ENCODE assay signal across 35 cellular contexts in genomic region chr4:8461616-8462015, GRCh38.
"Had no signal": no experiment of that assay in that cellular context is flagged by ENCODE, and none has a peak within 500 bp of the region (broad histone marks: within the 10 kb centered on the region; RNA-seq: fewer than 3 reads in every experiment).

No MANE protein-coding gene starts in this region.

- H3K4me3 ChIP-seq: ascending aorta, body of pancreas, breast epithelium, Peyer's patch, SJSA1 had no signal

- H3K9me3 Mint-ChIP-seq: activated CD4-positive, alpha-beta T cell treated with anti-CD3 and anti-CD28 coated beads, Interleukin-2, amount 10 ng/mL, durations not matched to agents 24 days and 14 days; activated CD8-positive, alpha-beta T cell treated with anti-CD3 and anti-CD28 coated beads for 36 hours; activated naive CD4-positive, alpha-beta T cell treated with anti-CD3 and anti-CD28 coated beads, Interleukin-2, amount 50 U/mL, for 24 hours; activated naive CD8-positive, alpha-beta T cell treated with anti-CD3 and anti-CD28 coated beads, Interleukin-2, amount 10 ng/mL, durations not matched to agents 7 days and 5 days; activated T-helper 2 cell treated with anti-CD3 and anti-CD28 coated beads, Interferon-gamma antibody, Interleukin-2, Interleukin-4, amounts not matched to agents 10 μg/mL and 5 μg/mL and 100 μg/mL, durations not matched to agents 14 hours and 24 hours and 36 hours; T-helper 1 cell treated with Interleukin-12 subunit alpha and Interleukin-12 subunit beta and Interleukin-4 antibody, amounts not matched to agents 30 μg/mL and 1 μg/mL, for 36 hours; T-helper 2 cell treated with Interferon-gamma antibody and Interleukin-4, amounts not matched to agents 5 μg/mL and 100 μg/mL, for 36 hours had no signal

- H3K9ac ChIP-seq: KMS-11, SK-N-SH had no signal

- H3K27me3 ChIP-seq: ascending aorta, body of pancreas, breast epithelium, Peyer's patch, SJSA1 had no signal

- H3K4me1 ChIP-seq: ascending aorta, body of pancreas, breast epithelium, Peyer's patch, SJSA1 had no signal

- H3K27ac ChIP-seq: ascending aorta, body of pancreas, breast epithelium, KMS-11, Peyer's patch, SJSA1 had no signal

- H3K27me3 Mint-ChIP-seq: activated CD4-positive, alpha-beta T cell treated with anti-CD3 and anti-CD28 coated beads, Interleukin-2, amount 10 ng/mL, durations not matched to agents 24 days and 14 days; activated CD8-positive, alpha-beta T cell treated with anti-CD3 and anti-CD28 coated beads for 36 hours; activated naive CD4-positive, alpha-beta T cell treated with anti-CD3 and anti-CD28 coated beads, Interleukin-2, amount 50 U/mL, for 24 hours; activated naive CD8-positive, alpha-beta T cell treated with anti-CD3 and anti-CD28 coated beads, Interleukin-2, amount 10 ng/mL, durations not matched to agents 7 days and 5 days had no signal

- DNase-seq: activated CD4-positive, alpha-beta T cell treated with anti-CD3 and anti-CD28 coated beads, Interleukin-2, amount 10 ng/mL, durations not matched to agents 24 days and 14 days; activated CD4-positive, alpha-beta T cell treated with anti-CD3 and anti-CD28 coated beads, Interleukin-2, amount 50 U/mL, for 4 hours; activated CD8-positive, alpha-beta T cell treated with anti-CD3 and anti-CD28 coated beads for 36 hours; activated gamma-delta T cell; activated naive CD4-positive, alpha-beta T cell treated with Interleukin-2 at 50 U/mL for 16 hours; activated naive CD8-positive, alpha-beta T cell treated with anti-CD3 and anti-CD28 coated beads, Interleukin-2, amount 10 ng/mL, durations not matched to agents 7 days and 5 days; activated T-cell treated with anti-CD3 and anti-CD28 coated beads, Interleukin-2, amount 50 U/mL, for 1 hour; amygdala; body of pancreas; MM.1S; MV-4-11; NCI-H1092; NCI-H1436 treated with DMSO at 0.1 percent for 48 hours; NCI-H187; NCI-H2029 treated with DMSO at 0.1 percent for 48 hours; NCI-H2107; NCI-H2171; NCI-H510A; NCI-H526; NCI-H748 treated with DMSO at 0.1 percent for 48 hours; NK-92 treated with Interleukin-12 subunit alpha and Interleukin-12 subunit beta, amount 100 ng/mL, for 24 hours; PC-3; Peyer's patch; RPMI8226; SHP77 treated with DMSO at 0.1 percent for 48 hours; SK-N-SH had no signal

- H3K36me3 ChIP-seq: breast epithelium, SJSA1 had no signal

- H3K36me3 Mint-ChIP-seq: activated naive CD8-positive, alpha-beta T cell treated with anti-CD3 and anti-CD28 coated beads, Interleukin-2, amount 10 ng/mL, durations not matched to agents 7 days and 5 days had no signal

- H3K27ac Mint-ChIP-seq: activated CD4-positive, alpha-beta T cell treated with anti-CD3 and anti-CD28 coated beads, Interleukin-2, amount 10 ng/mL, durations not matched to agents 24 days and 14 days; activated CD8-positive, alpha-beta T cell treated with anti-CD3 and anti-CD28 coated beads for 36 hours; activated naive CD4-positive, alpha-beta T cell treated with anti-CD3 and anti-CD28 coated beads, Interleukin-2, amount 50 U/mL, for 24 hours; activated naive CD8-positive, alpha-beta T cell treated with anti-CD3 and anti-CD28 coated beads, Interleukin-2, amount 10 ng/mL, durations not matched to agents 7 days and 5 days; activated T-helper 2 cell treated with anti-CD3 and anti-CD28 coated beads, Interferon-gamma antibody, Interleukin-2, Interleukin-4, amounts not matched to agents 10 μg/mL and 5 μg/mL and 100 μg/mL, durations not matched to agents 14 hours and 24 hours and 36 hours; T-helper 1 cell treated with Interleukin-12 subunit alpha and Interleukin-12 subunit beta and Interleukin-4 antibody, amounts not matched to agents 30 μg/mL and 1 μg/mL, for 36 hours; T-helper 2 cell treated with Interferon-gamma antibody and Interleukin-4, amounts not matched to agents 5 μg/mL and 100 μg/mL, for 36 hours had no signal

- H3K4me2 ChIP-seq: KMS-11, SK-N-SH had no signal

- H3K9me3 ChIP-seq: ascending aorta, body of pancreas, breast epithelium, Peyer's patch, SJSA1, SK-N-SH had no signal

- ATAC-seq: activated CD8-positive, alpha-beta T cell treated with anti-CD3 and anti-CD28 coated beads for 36 hours; body of pancreas; PC-3 had no signal

- H3K4me1 Mint-ChIP-seq: activated naive CD4-positive, alpha-beta T cell treated with anti-CD3 and anti-CD28 coated beads, Interleukin-2, amount 50 U/mL, for 24 hours; activated naive CD8-positive, alpha-beta T cell treated with anti-CD3 and anti-CD28 coated beads, Interleukin-2, amount 10 ng/mL, durations not matched to agents 7 days and 5 days had no signal

- FAIRE-seq: TTC549 had no signal

- H3K4me3 Mint-ChIP-seq: activated CD4-positive, alpha-beta T cell treated with anti-CD3 and anti-CD28 coated beads, Interleukin-2, amount 10 ng/mL, durations not matched to agents 24 days and 14 days; activated CD8-positive, alpha-beta T cell treated with anti-CD3 and anti-CD28 coated beads for 36 hours; activated naive CD4-positive, alpha-beta T cell treated with anti-CD3 and anti-CD28 coated beads, Interleukin-2, amount 50 U/mL, for 24 hours; activated naive CD8-positive, alpha-beta T cell treated with anti-CD3 and anti-CD28 coated beads, Interleukin-2, amount 10 ng/mL, durations not matched to agents 7 days and 5 days; T-helper 1 cell treated with Interleukin-12 subunit alpha and Interleukin-12 subunit beta and Interleukin-4 antibody, amounts not matched to agents 30 μg/mL and 1 μg/mL, for 36 hours; T-helper 2 cell treated with Interferon-gamma antibody and Interleukin-4, amounts not matched to agents 5 μg/mL and 100 μg/mL, for 36 hours had no signal
